In the genomic region with DNA sequence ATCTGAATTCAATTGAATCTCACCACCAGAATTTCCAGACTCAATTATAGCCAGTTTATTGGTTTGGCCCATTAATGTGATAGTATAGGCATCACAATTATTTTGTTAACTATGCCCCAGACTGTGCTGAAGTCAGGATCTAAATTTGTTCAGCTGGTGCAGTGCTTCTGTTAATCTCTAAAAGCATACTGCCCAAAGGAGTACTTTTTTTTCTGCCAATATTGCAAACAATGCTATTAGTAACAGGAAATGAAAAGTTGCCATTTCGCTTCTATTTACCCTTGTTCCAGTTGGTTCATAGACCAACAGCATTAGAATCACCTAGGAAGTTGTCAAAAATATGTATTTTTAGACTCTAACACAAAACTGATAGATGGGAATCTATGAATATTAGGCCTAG, we compare ENCODE assay signal across 14 cellular contexts.
A peak's percentile ranks its signal among the peaks of the same experiment; 100 is the strongest.
DNase-seq lines count a peak whose midpoint lies in the region; ATAC-seq and TF ChIP-seq lines count a peak whose summit lies in the region.
"Had no signal": no experiment of that assay in that cellular context is flagged by ENCODE, and none has a peak within 500 bp of the region (broad histone marks: within the 10 kb centered on the region; RNA-seq: fewer than 3 reads in every experiment).

No MANE protein-coding gene starts in this region.

- H3K9me3 ChIP-seq in PC-3 (ENCODE audit: low read length) (no peaks in the 10 kb centered on the region), prostate gland (no peaks in the 10 kb centered on the region)
- no peaks in the 10 kb centered on the region for H3K9me3 ChIP-seq in CD4-positive, alpha-beta memory T cell (ENCODE audit: control insufficient read depth in 1 of 2, low read length in 2 of 2)
- H3K9me3 ChIP-seq: BE2C, Caco-2, HAP-1 had no signal

- in situ Hi-C loops in G401 (cut with HindIII; ENCODE audit: low sequenced_read_pairs) = no loop called here

- no peak overlapping the region for H3K9ac ChIP-seq in PC-3 (ENCODE audit: low read length)

- intact Hi-C loops in PC-3 (cut with micrococcal nuclease) = no loop called here
- intact Hi-C loops in CD4-positive, alpha-beta memory T cell (cut with micrococcal nuclease) = no loop called here
- intact Hi-C loops in prostate gland (cut with DNase I) = no loop called here

- H4K20me1 ChIP-seq in PC-3 (ENCODE audit: low read length) = no peaks in the 10 kb centered on the region

- H3K27me3 ChIP-seq in PC-3 (ENCODE audit: low read length) (no peaks in the 10 kb centered on the region), prostate gland (replicated peaks; ENCODE audit: insufficient read depth) (no peaks in the 10 kb centered on the region)
- no peaks in the 10 kb centered on the region for H3K27me3 ChIP-seq in CD4-positive, alpha-beta memory T cell (ENCODE audit: insufficient read depth, low read length)
- H3K27me3 ChIP-seq: BE2C had no signal

- H3K27ac ChIP-seq in PC-3 (ENCODE audit: low read length) (no peak overlapping the region), temporal lobe (ENCODE audit: low read depth, low read length) (peak overlapping the region; percentile 36), prostate gland (no peak overlapping the region)
- H3K27ac ChIP-seq in CD4-positive, alpha-beta memory T cell (ENCODE audit: low read depth, low read length) = no peak overlapping the region

- no peak overlapping the region for H3K4me2 ChIP-seq in PC-3 (ENCODE audit: low read length)

- no peaks in the 10 kb centered on the region for H3K36me3 ChIP-seq in PC-3 (ENCODE audit: low read depth, low read length)
- no peaks in the 10 kb centered on the region for H3K36me3 ChIP-seq in CD4-positive, alpha-beta memory T cell (ENCODE audit: insufficient read depth, low read length)
- H3K36me3 ChIP-seq in prostate gland = no peaks in the 10 kb centered on the region
- H3K36me3 ChIP-seq: BE2C, HAP-1 had no signal

- no peaks in the 10 kb centered on the region for H3K27me3 Mint-ChIP-seq in CD4-positive, alpha-beta memory T cell

- no peaks in the 10 kb centered on the region for H3K79me2 ChIP-seq in PC-3 (ENCODE audit: low read length)

- no peaks in the 10 kb centered on the region for H3F3A ChIP-seq in PC-3 (ENCODE audit: low read length, unreplicated experiment)

- H3K36me3 Mint-ChIP-seq in CD4-positive, alpha-beta memory T cell = no peaks in the 10 kb centered on the region
- H3K36me3 Mint-ChIP-seq: CD4-positive, CD25-positive, alpha-beta regulatory T cell had no signal

- no peak overlapping the region for H3K27ac Mint-ChIP-seq in CD4-positive, alpha-beta memory T cell
- H3K27ac Mint-ChIP-seq: CD4-positive, CD25-positive, alpha-beta regulatory T cell had no signal

- no peak overlapping the region for H3K4me3 ChIP-seq in PC-3 (ENCODE audit: low read length)
- no peak overlapping the region for H3K4me3 ChIP-seq in CD4-positive, alpha-beta memory T cell (ENCODE audit: low read length in 2 of 2)
- no peak overlapping the region for H3K4me3 ChIP-seq in prostate gland
- H3K4me3 ChIP-seq: GM12878, HAP-1 had no signal

- 88% methylated on average over 1 of the region's 1 CpG for WGBS in prostate gland

- DNase-seq in G401 (ENCODE audit: low spot score) (peak; percentile 61), PC-3 (peak; percentile 36), cerebellar cortex (ENCODE audit: low spot score) (peak; percentile 59), prostate gland (ENCODE audit: low spot score) (no peak)
- no peak for DNase-seq in stimulated activated CD4-positive, alpha-beta T cell treated with anti-CD3 and anti-CD28 coated beads, Interleukin-12 subunit alpha, Interleukin-12 subunit beta, amount 100 ng/mL, for 4 hours
- DNase-seq in CD4-positive, alpha-beta memory T cell = no peak
- DNase-seq: ACHN; BE2C; Caco-2; CD4-positive, CD25-positive, alpha-beta regulatory T cell; DMS79 treated with DMSO at 0.1 percent for 48 hours had no signal

- H3K4me1 Mint-ChIP-seq in CD4-positive, alpha-beta memory T cell = no peaks in the 10 kb centered on the region
- H3K4me1 Mint-ChIP-seq: CD4-positive, CD25-positive, alpha-beta regulatory T cell had no signal

- no peak for TF ChIP-seq CTCF in PC-3 (conservative IDR thresholded peaks at IDR 0.05; ENCODE audit: low read depth, low read length)
- TF ChIP-seq CTCF in prostate gland (IDR thresholded peaks at IDR 0.05) = no peak

- BruUV-seq in PC-3 (replicated peaks; lab: Mats Ljungman, UMichigan) = no TSS peak

- peak; percentile 40 for ATAC-seq in PC-3
- ATAC-seq: GM12878 had no signal

- H2AFZ ChIP-seq in PC-3 (ENCODE audit: low read length) = peak overlapping the region; percentile 28

- H3K9me2 ChIP-seq in PC-3 (replicated peaks; ENCODE audit: low read length) = no peaks in the 10 kb centered on the region

- CTCF ChIA-PET in PC-3 (lab: Charles Lee) = no interaction called here
- CTCF ChIA-PET in CD4-positive, alpha-beta memory T cell (lab: Charles Lee; ENCODE audit: partially characterized antibody) = no interaction called here

- POLR2A ChIA-PET in PC-3 (lab: Charles Lee; ENCODE audit: unreplicated experiment) = no interaction called here
- POLR2A ChIA-PET in CD4-positive, alpha-beta memory T cell (lab: Charles Lee; ENCODE audit: partially characterized antibody) = no interaction called here

- H3K9me3 Mint-ChIP-seq in CD4-positive, alpha-beta memory T cell = peaks cover 0 to 2% (median 0%) of the 10 kb centered on the region in 8 donors

- H3K4me1 ChIP-seq in PC-3 (ENCODE audit: insufficient read depth, low read length) (peaks cover 9% of the 10 kb centered on the region), prostate gland (replicated peaks) (no peaks in the 10 kb centered on the region)
- H3K4me1 ChIP-seq in CD4-positive, alpha-beta memory T cell (ENCODE audit: insufficient read depth, low read length) = no peaks in the 10 kb centered on the region
- H3K4me1 ChIP-seq: BE2C, Caco-2, HAP-1 had no signal

- H3K4me3 Mint-ChIP-seq in CD4-positive, alpha-beta memory T cell = no peak overlapping the region
- H3K4me3 Mint-ChIP-seq: CD4-positive, CD25-positive, alpha-beta regulatory T cell had no signal

- TF ChIP-seq POLR2A in prostate gland (IDR thresholded peaks at IDR 0.05) = no peak

Comparison
In these comparisons a context has a peak if more than half of its experiments do, and no peak if none do; other contexts are left out.
1. DNase-seq: peak in G401 (single experiment), PC-3 (single experiment) and cerebellar cortex (single experiment); none in stimulated activated CD4-positive, alpha-beta T cell treated with anti-CD3 and anti-CD28 coated beads, Interleukin-12 subunit alpha, Interleukin-12 subunit beta, amount 100 ng/mL, for 4 hours (single experiment), CD4-positive, alpha-beta memory T cell (0 of 5) and prostate gland (single experiment).